ENCODE assay signal across 8 cellular contexts in the genomic region with DNA sequence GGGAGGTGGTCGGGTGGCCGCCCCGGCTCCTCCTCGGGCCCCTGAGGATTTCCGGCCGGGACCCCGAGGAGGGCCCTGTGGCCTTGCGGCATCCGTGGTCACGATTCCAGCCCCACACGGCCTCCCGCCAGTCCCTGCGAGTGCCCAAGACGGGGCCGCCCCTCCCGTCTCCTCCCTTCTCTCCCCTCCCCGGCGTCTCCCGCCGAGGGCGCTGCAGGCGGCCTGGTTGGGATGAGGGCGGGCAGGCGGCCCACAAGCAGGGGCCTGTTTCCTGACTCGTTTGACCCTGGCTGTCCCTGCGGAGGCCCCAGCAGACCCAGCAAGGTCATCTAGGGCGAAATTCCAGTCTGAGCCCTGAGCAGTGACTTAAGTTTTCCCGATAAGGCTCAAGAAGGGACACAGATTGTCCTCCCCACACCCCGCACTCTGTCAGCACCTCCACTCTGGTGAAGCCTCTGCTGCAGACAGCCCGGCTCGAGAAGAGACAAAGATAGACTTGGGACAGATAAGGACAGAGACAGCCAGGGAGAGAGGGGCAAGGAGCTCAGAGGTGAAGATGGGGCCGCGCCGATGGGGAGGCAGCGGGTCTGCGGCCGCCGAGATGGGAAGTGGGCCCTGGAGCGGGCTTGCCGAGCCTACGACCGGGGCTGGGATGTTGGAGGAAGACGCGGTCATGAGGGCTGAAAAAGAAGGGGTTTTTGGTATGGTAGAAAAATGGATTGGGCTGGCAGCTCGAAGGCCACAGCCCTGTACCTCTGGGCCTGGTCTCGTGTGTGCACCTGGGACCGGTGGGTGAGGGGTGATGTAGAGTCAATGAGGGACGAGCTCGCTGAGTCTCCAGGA.
DNase-seq lines count a peak whose midpoint lies in the region; ATAC-seq and TF ChIP-seq lines count a peak whose summit lies in the region.

No MANE protein-coding gene starts in this region.

- no peak for TF ChIP-seq POLR2A in gastrocnemius medialis (IDR thresholded peaks at IDR 0.05)

- peak overlapping the region; percentile 76 to 86 (median 83) for H3K27ac ChIP-seq in gastrocnemius medialis

- peak; percentile 22 for TF ChIP-seq CTCF in astrocyte of the spinal cord (IDR thresholded peaks at IDR 0.05; ENCODE audit: low read depth, low read length)
- TF ChIP-seq CTCF in gastrocnemius medialis (IDR thresholded peaks at IDR 0.05 in 4 of 5, conservative IDR thresholded peaks at IDR 0.05 in 1 of 5) = peak in 1 of 5 experiments; percentile 37

- no peaks in the 10 kb centered on the region for H3K36me3 ChIP-seq in gastrocnemius medialis

- H3K4me3 ChIP-seq in Jurkat, Clone E6-1 (ENCODE audit: low read length) = peak overlapping the region; percentile 63
- peak overlapping the region; percentile 33 for H3K4me3 ChIP-seq in astrocyte of the spinal cord (ENCODE audit: low read depth, low read length)
- peak overlapping the region; percentile 61 to 86 (median 69) for H3K4me3 ChIP-seq in gastrocnemius medialis

- no peaks in the 10 kb centered on the region for H3K9me3 ChIP-seq in gastrocnemius medialis

- intact Hi-C loops in gastrocnemius medialis (cut with DNase I; ENCODE audit: low total_unique reads) = loop anchor here (1.0 to 10.0 kb wide), 9 partner anchors 42 to 976 kb away; no protein-coding TSS in a partner anchor

- in situ Hi-C loops in astrocyte of the spinal cord (cut with HindIII; ENCODE audit: low sequenced_read_pairs) (no loop called here), gastrocnemius medialis (cut with MboI; ENCODE audit: low sequenced_read_pairs in 4 of 4) (loop anchor here in 3 of 4 donors (10.0 to 25.0 kb wide), 3 partner anchors 216 to 978 kb away; a partner anchor contains a TSS)

- H3K4me1 ChIP-seq in gastrocnemius medialis = peaks cover 18 to 25% of the 10 kb centered on the region in 2 donors

- peak; percentile 83 for DNase-seq in D341Med (ENCODE audit: low spot score)
- peak; percentile 24 for DNase-seq in Jurkat, Clone E6-1 (ENCODE audit: low read depth, low spot score)
- peak in 4 of 5 experiments; percentile 21 to 57 (median 27) for DNase-seq in T-helper 2 cell
- peak; percentile 85 for DNase-seq in astrocyte of the spinal cord (ENCODE audit: low read depth, low spot score)
- peak in 38 of 51 donors; percentile 15 to 67 (median 42) for DNase-seq in hypothalamus (lab: John Stamatoyannopoulos, UW)
- DNase-seq in gastrocnemius medialis = peak; percentile 57 to 79

- peak; percentile 19 for ATAC-seq in GM21423 (IDR thresholded peaks at IDR 0.05; ENCODE audit: unreplicated experiment)
- peak; percentile 53 to 69 for ATAC-seq in gastrocnemius medialis
- no peak for ATAC-seq in GM21786 (IDR thresholded peaks at IDR 0.05; ENCODE audit: unreplicated experiment)

- H3K27me3 ChIP-seq in gastrocnemius medialis = no peaks in the 10 kb centered on the region

Comparison
In these comparisons a context has a peak if more than half of its experiments do, and no peak if none do; other contexts are left out.
1. DNase-seq: peak in every context shown above with its lines; median percentile 85 in astrocyte of the spinal cord; 83 in D341Med; 68 in gastrocnemius medialis; 42 in hypothalamus; 27 in T-helper 2 cell; 24 in Jurkat, Clone E6-1.